24 cellular contexts compared by ENCODE assay signal in the genomic region with DNA sequence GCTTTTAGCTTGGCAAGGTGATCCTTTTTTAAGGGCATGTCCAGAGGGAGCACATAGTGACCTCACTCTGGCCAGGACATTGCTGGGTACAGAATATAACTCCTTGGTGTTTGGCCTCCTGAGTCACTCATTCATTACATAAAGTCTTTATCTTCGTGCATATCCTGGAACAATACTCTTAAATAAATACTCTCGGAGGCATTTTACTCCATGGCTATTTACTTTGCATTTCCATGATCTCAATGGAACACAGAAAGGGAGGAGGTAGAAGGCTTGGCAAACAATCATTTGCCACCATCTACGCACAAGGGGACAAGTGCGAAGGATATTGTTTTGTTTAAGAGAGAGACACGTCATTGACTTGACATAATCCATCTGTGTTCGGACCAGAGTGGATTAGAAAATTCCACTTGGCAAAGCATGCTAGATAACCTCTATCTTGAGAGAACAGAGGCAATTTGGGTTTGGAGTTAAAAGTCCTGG.
DNase-seq lines count a peak whose midpoint lies in the region; ATAC-seq, FAIRE-seq and TF ChIP-seq lines count a peak whose summit lies in the region.
"Had no signal": no experiment of that assay in that cellular context is flagged by ENCODE, and none has a peak within 500 bp of the region (broad histone marks: within the 10 kb centered on the region; RNA-seq: fewer than 3 reads in every experiment).

No MANE protein-coding gene starts in this region.

- no peak for FAIRE-seq in HepG2 (lab: Jason Lieb, UNC)
- FAIRE-seq: RCC 7860 had no signal

- no peak overlapping the region for H3K9ac ChIP-seq in HepG2 (ENCODE audit: insufficient read depth, low read depth, low read length)
- H3K9ac ChIP-seq: neural progenitor cell had no signal

- 9% methylated on average over 6 of the region's 6 CpGs for WGBS in HepG2 (ENCODE audit: low lambda C conversion rate)

- no peak overlapping the region for H3K4me3 Mint-ChIP-seq in CD14-positive monocyte
- no peak overlapping the region for H3K4me3 Mint-ChIP-seq in activated T-cell treated with anti-CD3 and anti-CD28 coated beads, Interleukin-2, amount 50 U/mL, for 4 hours
- H3K4me3 Mint-ChIP-seq: activated naive CD4-positive, alpha-beta T cell treated with anti-CD3 and anti-CD28 coated beads for 36 hours; activated T-cell treated with anti-CD3 and anti-CD28 coated beads, Interleukin-2, amount 50 U/mL, for 24 hours; CD8-positive, alpha-beta T cell; neural progenitor cell; stimulated activated naive CD8-positive, alpha-beta T cell treated with anti-CD3 and anti-CD28 coated beads, Interleukin-15, amount 100 ng/mL, for 72 hours had no signal

- CTCF ChIA-PET in HepG2 (lab: Yijun Ruan, JAX; ENCODE audit: low intra/inter-chr PET ratio, low total read pairs): no interaction called here

- in situ Hi-C loops in HepG2 (cut with HindIII; ENCODE audit: extremely low pct_ligation_motif_present, low pct_unique_long_range_greater_than_20kb): no loop called here
- in situ Hi-C loops in GM13977 (cut with MboI; ENCODE audit: low pct_unique_long_range_greater_than_20kb, low sequenced_read_pairs, unreplicated experiment): no loop called here

- no peaks in the 10 kb centered on the region for H3K79me2 ChIP-seq in HepG2 (ENCODE audit: insufficient read depth, low read length)

- peak overlapping the region; percentile 51 for H3K27ac ChIP-seq in VCaP
- H3K27ac ChIP-seq in HepG2 (ENCODE audit: extremely low read length, insufficient read depth, low read length): no peak overlapping the region
- H3K27ac ChIP-seq: neural progenitor cell, upper lobe of left lung had no signal

- H3K9me3 Mint-ChIP-seq in CD14-positive monocyte: peaks cover 2 to 12% (median 3%) of the 10 kb centered on the region in 7 donors
- no peaks in the 10 kb centered on the region for H3K9me3 Mint-ChIP-seq in activated T-cell treated with anti-CD3 and anti-CD28 coated beads, Interleukin-2, amount 50 U/mL, for 4 hours
- H3K9me3 Mint-ChIP-seq: activated naive CD4-positive, alpha-beta T cell treated with anti-CD3 and anti-CD28 coated beads for 36 hours; activated T-cell treated with anti-CD3 and anti-CD28 coated beads, Interleukin-2, amount 50 U/mL, for 24 hours; CD8-positive, alpha-beta T cell; neural progenitor cell had no signal

- H3K4me1 Mint-ChIP-seq in CD14-positive monocyte: peaks cover 5% of the 10 kb centered on the region
- no peaks in the 10 kb centered on the region for H3K4me1 Mint-ChIP-seq in activated T-cell treated with anti-CD3 and anti-CD28 coated beads, Interleukin-2, amount 50 U/mL, for 4 hours (ENCODE audit: low read depth)
- H3K4me1 Mint-ChIP-seq: neural progenitor cell; stimulated activated naive CD8-positive, alpha-beta T cell treated with anti-CD3 and anti-CD28 coated beads, Interleukin-15, amount 100 ng/mL, for 72 hours had no signal

- peaks cover 0 to 2% (median 0%) of the 10 kb centered on the region in 3 donors for H3K27me3 Mint-ChIP-seq in CD14-positive monocyte (ENCODE audit: low read depth in 3 of 3)
- no peaks in the 10 kb centered on the region for H3K27me3 Mint-ChIP-seq in activated T-cell treated with anti-CD3 and anti-CD28 coated beads, Interleukin-2, amount 50 U/mL, for 4 hours (ENCODE audit: low read depth)
- H3K27me3 Mint-ChIP-seq: activated T-cell treated with anti-CD3 and anti-CD28 coated beads, Interleukin-2, amount 50 U/mL, for 24 hours had no signal

- peak; percentile 84 for DNase-seq in DMS153 (lab: John Stamatoyannopoulos, UW)
- peak; percentile 87 for DNase-seq in LNCaP clone FGC (ENCODE audit: low read depth)
- no peak for DNase-seq in HepG2 (ENCODE audit: low spot score)
- no peak for DNase-seq in GM13977 (ENCODE audit: low spot score)
- no peak for DNase-seq in NCI-H69 (lab: John Stamatoyannopoulos, UW)
- DNase-seq in CD14-positive monocyte (ENCODE audit: low spot score): no peak
- DNase-seq in activated T-cell treated with anti-CD3 and anti-CD28 coated beads, Interleukin-2, amount 50 U/mL, for 4 hours: no peak
- DNase-seq: activated naive CD4-positive, alpha-beta T cell treated with anti-CD3 and anti-CD28 coated beads for 36 hours; activated T-cell treated with anti-CD3 and anti-CD28 coated beads, Interleukin-2, amount 50 U/mL, for 24 hours; CD8-positive, alpha-beta T cell; DMS79 treated with DMSO at 0.1 percent for 48 hours; H7; Kasumi-1; NCI-H1105; NCI-H2171; NK-92 treated with Interleukin-12 subunit alpha and Interleukin-12 subunit beta, amount 100 ng/mL, for 24 hours; stimulated activated CD4-positive, alpha-beta T cell treated with anti-CD3 and anti-CD28 coated beads, Interleukin-4, amount 100 ng/mL, for 1 hour; stimulated activated naive CD8-positive, alpha-beta T cell treated with anti-CD3 and anti-CD28 coated beads, Interleukin-15, amount 100 ng/mL, for 72 hours; T-helper 9 cell; upper lobe of left lung had no signal

- H3K27me3 ChIP-seq in HepG2 (ENCODE audit: control insufficient read depth in 1 of 2, insufficient read depth in 2 of 2, low read length in 2 of 2): no peaks in the 10 kb centered on the region
- H3K27me3 ChIP-seq: neural progenitor cell, upper lobe of left lung had no signal

- no peak for TF ChIP-seq CTCF in LNCaP clone FGC (IDR thresholded peaks at IDR 0.05; ENCODE audit: control insufficient read depth, extremely low read depth, insufficient read depth)
- no peak for TF ChIP-seq CTCF in VCaP (conservative IDR thresholded peaks at IDR 0.05)
- no peak for TF ChIP-seq CTCF in HepG2 (CRISPR knock-in tag; IDR thresholded peaks at IDR 0.05)
- no peak for TF ChIP-seq CTCF in GM13977 (IDR thresholded peaks at IDR 0.05; ENCODE audit: extremely low read depth, insufficient read depth, missing control alignments)
- TF ChIP-seq CTCF in CD14-positive monocyte (IDR thresholded peaks at IDR 0.05): no peak

- peak; percentile 43; the same call in 1 of the 3 replicates for ATAC-seq in HepG2
- no peak for ATAC-seq in activated T-cell treated with anti-CD3 and anti-CD28 coated beads, Interleukin-2, amount 50 U/mL, for 4 hours
- ATAC-seq: CD8-positive, alpha-beta T cell; left lobe of liver; stimulated activated naive CD8-positive, alpha-beta T cell treated with anti-CD3 and anti-CD28 coated beads, Interleukin-15, amount 100 ng/mL, for 72 hours had no signal

- no peaks in the 10 kb centered on the region for H3K9me3 ChIP-seq in HepG2 (ENCODE audit: low read length)
- H3K9me3 ChIP-seq: upper lobe of left lung had no signal

- H4K20me1 ChIP-seq in HepG2 (ENCODE audit: insufficient read depth, low read length): no peaks in the 10 kb centered on the region

- no peaks in the 10 kb centered on the region for H3K36me3 ChIP-seq in HepG2 (replicated peaks in 1 of 2; ENCODE audit: control insufficient read depth in 1 of 2, insufficient read depth in 2 of 2, low read length in 2 of 2)
- H3K36me3 ChIP-seq: neural progenitor cell, upper lobe of left lung had no signal

- no peak for TF ChIP-seq RAD21 in HepG2 (CRISPR knock-in tag; IDR thresholded peaks at IDR 0.05)

- no TSS peak for BruUV-seq in HepG2 (replicated peaks; lab: Mats Ljungman, UMichigan)

- intact Hi-C loops in HepG2 (cut with micrococcal nuclease; ENCODE audit: unreplicated experiment) (no loop called here), CD14-positive monocyte (cut with micrococcal nuclease) (no loop called here)

- no peaks in the 10 kb centered on the region for H3K36me3 Mint-ChIP-seq in CD14-positive monocyte
- H3K36me3 Mint-ChIP-seq in activated T-cell treated with anti-CD3 and anti-CD28 coated beads, Interleukin-2, amount 50 U/mL, for 4 hours (ENCODE audit: insufficient read depth): no peaks in the 10 kb centered on the region
- H3K36me3 Mint-ChIP-seq: CD8-positive, alpha-beta T cell; neural progenitor cell had no signal

- H3K27ac Mint-ChIP-seq in CD14-positive monocyte: no peak overlapping the region
- H3K27ac Mint-ChIP-seq: activated naive CD4-positive, alpha-beta T cell treated with anti-CD3 and anti-CD28 coated beads for 36 hours; activated T-cell treated with anti-CD3 and anti-CD28 coated beads, Interleukin-2, amount 50 U/mL, for 24 hours; CD8-positive, alpha-beta T cell; neural progenitor cell; stimulated activated naive CD8-positive, alpha-beta T cell treated with anti-CD3 and anti-CD28 coated beads, Interleukin-15, amount 100 ng/mL, for 72 hours had no signal

- POLR2A ChIA-PET in HepG2 (lab: Yijun Ruan, JAX): no interaction called here

- peaks cover 10% of the 10 kb centered on the region; the same call in 1 of the 2 replicates for H3K4me1 ChIP-seq in HepG2 (ENCODE audit: insufficient read depth, low read length)
- H3K4me1 ChIP-seq: neural progenitor cell, upper lobe of left lung had no signal

- no peak for TF ChIP-seq POLR2A in HepG2 (IDR thresholded peaks at IDR 0.05; ENCODE audit: insufficient read depth in 1 of 2, low read depth in 2 of 2, low read length in 2 of 2)

- no peak overlapping the region for H3K4me3 ChIP-seq in LNCaP clone FGC (ENCODE audit: low read depth, low read length)
- H3K4me3 ChIP-seq in HepG2 (replicated peaks in 1 of 3; ENCODE audit: insufficient read depth in 1 of 3, low read depth in 2 of 3, low read length in 3 of 3): no peak overlapping the region
- H3K4me3 ChIP-seq: neural progenitor cell, upper lobe of left lung had no signal

- TF ChIP-seq EP300 in HepG2 (IDR thresholded peaks at IDR 0.05; ENCODE audit: low read depth in 2 of 2, low read length in 2 of 2) (peak in 1 of 2 experiments; percentile 44; a peak in 1 of 4 replicates), HepG2 (CRISPR knock-in tag; IDR thresholded peaks at IDR 0.05; ENCODE audit: borderline replicate concordance) (no peak)

- no peak overlapping the region for H2AFZ ChIP-seq in HepG2 (ENCODE audit: low read length)
- H2AFZ ChIP-seq: neural progenitor cell had no signal

- no peak overlapping the region for H3K4me2 ChIP-seq in HepG2 (ENCODE audit: low read depth, low read length)
- H3K4me2 ChIP-seq: neural progenitor cell had no signal

TF ChIP-seq in HepG2, 621 proteins besides CTCF, POLR2A, EP300 and RAD21 (continues in another document):
- TF ChIP-seq NFE2L1 (CRISPR knock-in tag; IDR thresholded peaks at IDR 0.05; ENCODE audit: borderline replicate concordance): no peak
- TF ChIP-seq ZNF530 (CRISPR knock-in tag; IDR thresholded peaks at IDR 0.05; ENCODE audit: low read depth): no peak
- TF ChIP-seq SRSF1 (optimal IDR thresholded peaks at IDR 0.05; ENCODE audit: low read depth, low read length): no peak
- no peak for TF ChIP-seq EZH2 (conservative IDR thresholded peaks at IDR 0.05; ENCODE audit: low read depth, low read length)
- no peak for TF ChIP-seq RXRA (CRISPR knock-in tag; IDR thresholded peaks at IDR 0.05)
- TF ChIP-seq ZNF629 (CRISPR knock-in tag; conservative IDR thresholded peaks at IDR 0.05): no peak
- no peak for TF ChIP-seq U2AF1 (optimal IDR thresholded peaks at IDR 0.05; ENCODE audit: low read depth, low read length)
- peak; percentile 62; the same call in 1 of the 2 replicates for TF ChIP-seq HHEX (CRISPR knock-in tag; IDR thresholded peaks at IDR 0.05)
- TF ChIP-seq THAP11 (CRISPR knock-in tag; IDR thresholded peaks at IDR 0.05): no peak
- no peak for TF ChIP-seq HES4 (CRISPR knock-in tag; IDR thresholded peaks at IDR 0.05; ENCODE audit: borderline replicate concordance)
- peak; percentile 66 for TF ChIP-seq SOX5 (CRISPR knock-in tag; IDR thresholded peaks at IDR 0.05; ENCODE audit: borderline replicate concordance)
- no peak for TF ChIP-seq SOX13 (IDR thresholded peaks at IDR 0.05)
- TF ChIP-seq SOX13 (CRISPR knock-in tag; conservative IDR thresholded peaks at IDR 0.05 in 1 of 2, IDR thresholded peaks at IDR 0.05 in 1 of 2): peak in 1 of 2 experiments; percentile 40; a peak in 1 of 4 replicates

Comparison
In these comparisons a context has a peak if more than half of its experiments do, and no peak if none do; other contexts are left out.
1. DNase-seq: peak in DMS153 (single experiment) and LNCaP clone FGC (single experiment); none in HepG2 (single experiment), GM13977 (single experiment), NCI-H69 (single experiment), CD14-positive monocyte (single experiment) and activated T-cell treated with anti-CD3 and anti-CD28 coated beads, Interleukin-2, amount 50 U/mL, for 4 hours (single experiment).